In genomic region chr4:6695660-6696581, GRCh38 we compare ENCODE assay signal across 8 cellular contexts. TPM values are rescaled to one million over a fixed set of nuclear protein-coding genes. Genes with fewer than 3 reads are reported as not detected.
DNase-seq lines count a peak whose midpoint lies in the region; ATAC-seq and TF ChIP-seq lines count a peak whose summit lies in the region.

No MANE protein-coding gene starts in this region.

- H3F3A ChIP-seq in PC-3 (ENCODE audit: low read length, unreplicated experiment) = peaks cover 5% of the 10 kb centered on the region

- peak overlapping the region; percentile 96 for H3K27ac ChIP-seq in PC-3 (ENCODE audit: low read length)

- H3K27ac Mint-ChIP-seq in Caco-2 (ENCODE audit: unreplicated experiment) = peak overlapping the region; percentile 92
- peak overlapping the region; percentile 75 for H3K27ac Mint-ChIP-seq in activated naive CD8-positive, alpha-beta T cell treated with anti-CD3 and anti-CD28 coated beads, Interleukin-2, amount 50 U/mL, for 24 hours
- peak overlapping the region; percentile 97 to 98 for H3K27ac Mint-ChIP-seq in natural killer cell

- H3K9me3 ChIP-seq in Caco-2 (no peaks in the 10 kb centered on the region), PC-3 (ENCODE audit: low read length) (no peaks in the 10 kb centered on the region)

- ATAC-seq in PC-3 (peak; percentile 77), natural killer cell (peak; percentile 70 to 80 (median 79))
- ATAC-seq in activated naive CD8-positive, alpha-beta T cell treated with anti-CD3 and anti-CD28 coated beads, Interleukin-2, amount 50 U/mL, for 24 hours = peak; percentile 63

- no peaks in the 10 kb centered on the region for H3K27me3 Mint-ChIP-seq in Caco-2 (ENCODE audit: insufficient read depth, unreplicated experiment)
- H3K27me3 Mint-ChIP-seq in activated naive CD8-positive, alpha-beta T cell treated with anti-CD3 and anti-CD28 coated beads, Interleukin-2, amount 50 U/mL, for 24 hours = no peaks in the 10 kb centered on the region
- no peaks in the 10 kb centered on the region for H3K27me3 Mint-ChIP-seq in natural killer cell (ENCODE audit: low read depth in 2 of 2)

- TF ChIP-seq CTCF in Caco-2 (IDR thresholded peaks at IDR 0.05; ENCODE audit: insufficient read depth in 1 of 2, low read depth in 1 of 2, low read length in 1 of 2, severe bottlenecking in 1 of 2, unreplicated experiment in 1 of 2) = peak in 1 of 2 experiments; percentile 18
- TF ChIP-seq CTCF in PC-3 (conservative IDR thresholded peaks at IDR 0.05; ENCODE audit: low read depth, low read length) = peak; percentile 41
- TF ChIP-seq CTCF in natural killer cell (IDR thresholded peaks at IDR 0.05) = peak; percentile 29

- CTCF ChIA-PET in Caco-2 (lab: Charles Lee) = interaction anchor here (1.4 to 1.6 kb wide), 4 partner anchors 12 to 121 kb away, joined by 4 to 12 read pairs (median 5); partner anchors contain the start of gene MAN2B2
- CTCF ChIA-PET in PC-3 (lab: Charles Lee) = interaction anchor here (0.6 to 1.4 kb wide), 2 partner anchors 14 to 21 kb away, joined by 3 to 8 read pairs; partner anchors contain the start of gene MRFAP1L1

- H3K9ac ChIP-seq in PC-3 (ENCODE audit: low read length) = peak overlapping the region; percentile 82

- no peaks in the 10 kb centered on the region for H3K9me2 ChIP-seq in PC-3 (replicated peaks; ENCODE audit: low read length)

- H3K4me3 ChIP-seq in Caco-2 (ENCODE audit: low read depth, low read length) (no peak overlapping the region), PC-3 (ENCODE audit: low read length) (peak overlapping the region; percentile 62)

- H2AFZ ChIP-seq in PC-3 (ENCODE audit: low read length) = peak overlapping the region; percentile 40; the same call in 1 of the 2 replicates

- H3K79me2 ChIP-seq in PC-3 (ENCODE audit: low read length) = peaks cover 21% of the 10 kb centered on the region

- H3K4me3 Mint-ChIP-seq in Caco-2 (ENCODE audit: unreplicated experiment) (peak overlapping the region; percentile 77), natural killer cell (peak overlapping the region; percentile 79)
- peak overlapping the region; percentile 42 for H3K4me3 Mint-ChIP-seq in activated naive CD8-positive, alpha-beta T cell treated with anti-CD3 and anti-CD28 coated beads, Interleukin-2, amount 50 U/mL, for 24 hours

- DNase-seq in Caco-2 = peak; percentile 92 to 94
- DNase-seq in PC-3 = peak; percentile 92
- DNase-seq in activated naive CD8-positive, alpha-beta T cell treated with anti-CD3 and anti-CD28 coated beads, Interleukin-2, amount 50 U/mL, for 24 hours = no peak
- peak; percentile 36 for DNase-seq in natural killer cell
- no peak for DNase-seq in iPS-NIHi11 (ENCODE audit: low spot score)
- DNase-seq in anterior cingulate cortex (lab: John Stamatoyannopoulos, UW) = no peak
- DNase-seq in NCI-H187 (lab: John Stamatoyannopoulos, UW) = no peak
- DNase-seq in CD1c-positive myeloid dendritic cell (ENCODE audit: extremely low spot score) = no peak

- peaks cover 42% of the 10 kb centered on the region for H3K4me1 Mint-ChIP-seq in Caco-2 (ENCODE audit: low read depth, unreplicated experiment)
- H3K4me1 Mint-ChIP-seq in activated naive CD8-positive, alpha-beta T cell treated with anti-CD3 and anti-CD28 coated beads, Interleukin-2, amount 50 U/mL, for 24 hours = peaks cover 65% of the 10 kb centered on the region
- peaks cover 59 to 70% of the 10 kb centered on the region in 2 donors for H3K4me1 Mint-ChIP-seq in natural killer cell

- intact Hi-C loops in Caco-2 (cut with micrococcal nuclease; ENCODE audit: unreplicated experiment) (loop anchor here (1.0 to 2.0 kb wide), 3 partner anchors 13 to 56 kb away; partner anchors contain the start of genes MRFAP1 and MRFAP1L1), PC-3 (cut with micrococcal nuclease) (loop anchor here (2.0 kb wide), 1 partner anchor 21 kb away; a partner anchor contains a TSS), natural killer cell (cut with micrococcal nuclease) (loop anchor here (1.0 kb wide), 1 partner anchor 22 kb away; a partner anchor contains a TSS)

- H3K27me3 ChIP-seq in Caco-2 (replicated peaks; ENCODE audit: control insufficient read depth, insufficient read depth, low read length) (no peaks in the 10 kb centered on the region), PC-3 (ENCODE audit: low read length) (no peaks in the 10 kb centered on the region)

- H3K36me3 Mint-ChIP-seq in Caco-2 (ENCODE audit: insufficient read depth, unreplicated experiment) (peaks cover 26% of the 10 kb centered on the region), natural killer cell (no peaks in the 10 kb centered on the region)
- peaks cover 7% of the 10 kb centered on the region for H3K36me3 Mint-ChIP-seq in activated naive CD8-positive, alpha-beta T cell treated with anti-CD3 and anti-CD28 coated beads, Interleukin-2, amount 50 U/mL, for 24 hours (ENCODE audit: low read depth)

- no peaks in the 10 kb centered on the region for H4K20me1 ChIP-seq in PC-3 (ENCODE audit: low read length)

- H3K36me3 ChIP-seq in Caco-2 (ENCODE audit: control insufficient read depth, insufficient read depth, low read length) (no peaks in the 10 kb centered on the region), PC-3 (ENCODE audit: low read depth, low read length) (no peaks in the 10 kb centered on the region)

- H3K9me3 Mint-ChIP-seq in Caco-2 (ENCODE audit: unreplicated experiment) = no peaks in the 10 kb centered on the region
- no peaks in the 10 kb centered on the region for H3K9me3 Mint-ChIP-seq in activated naive CD8-positive, alpha-beta T cell treated with anti-CD3 and anti-CD28 coated beads, Interleukin-2, amount 50 U/mL, for 24 hours
- H3K9me3 Mint-ChIP-seq in natural killer cell = no peaks in the 10 kb centered on the region

- BruUV-seq in Caco-2 (replicated peaks; lab: Mats Ljungman, UMichigan) (no TSS peak), PC-3 (replicated peaks; lab: Mats Ljungman, UMichigan) (no TSS peak)

- peaks cover 40% of the 10 kb centered on the region for H3K4me1 ChIP-seq in Caco-2
- H3K4me1 ChIP-seq in PC-3 (ENCODE audit: insufficient read depth, low read length) = peaks cover 47% of the 10 kb centered on the region

- peak overlapping the region; percentile 81 for H3K4me2 ChIP-seq in PC-3 (ENCODE audit: low read length)

- POLR2A ChIA-PET in Caco-2 (lab: Charles Lee) (interaction anchor here (2.1 kb wide), 1 partner anchor 22 kb away, joined by 7 read pairs; a partner anchor contains a TSS), PC-3 (lab: Charles Lee; ENCODE audit: unreplicated experiment) (interaction anchor here (0.5 kb wide), 1 partner anchor 55 kb away, joined by 4 read pairs; the partner anchor contains the start of gene MRFAP1)

RNA-seq across cellular contexts. Expression of gene S100P, which starts 2.2 kb away (rescaled TPM):
- total RNA-seq in Caco-2 (2022) = 70.8 and 96.9 TPM in 2 replicates
- total RNA-seq in PC-3 (2014; rRNA removed) = 51.0 and 59.8 TPM in 2 replicates
- 1 to 10 TPM; 2.4 to 4.3 (median 2.7) TPM for total RNA-seq in natural killer cell

RNA-seq across cellular contexts. Expression of gene MRFAP1L1, which starts 13.7 kb away (rescaled TPM):
- 46.4 and 47.5 TPM in 2 replicates for total RNA-seq in Caco-2 (2022)
- total RNA-seq in PC-3 (2014; rRNA removed) = 50.5 and 57.6 TPM in 2 replicates
- total RNA-seq in natural killer cell = 10 to 100 TPM; 38.4 to 60.9 (median 40.8) TPM

RNA-seq across cellular contexts. Expression of gene BLOC1S4, which starts 20.1 kb away (rescaled TPM):
- total RNA-seq in Caco-2 (2022) = 16.6 and 17.2 TPM in 2 replicates
- 14.0 and 19.9 TPM in 2 replicates for total RNA-seq in PC-3 (2014; rRNA removed)
- total RNA-seq in natural killer cell = 10 to 100 TPM; 18.9 to 20.1 (median 20.0) TPM

RNA-seq across cellular contexts. Expression of gene MRFAP1, which starts 55.4 kb away (rescaled TPM):
- total RNA-seq in Caco-2 (2022) (245 and 254 TPM in 2 replicates), PC-3 (2014; rRNA removed) (122 and 200 TPM in 2 replicates), natural killer cell (100 to 1,000 TPM; 105 to 146 (median 146) TPM)

Comparison
In these comparisons a context has a peak if more than half of its experiments do, and no peak if none do; other contexts are left out.
1. DNase-seq: peak in Caco-2 (2 of 2), PC-3 (single experiment) and natural killer cell (single experiment); none in activated naive CD8-positive, alpha-beta T cell treated with anti-CD3 and anti-CD28 coated beads, Interleukin-2, amount 50 U/mL, for 24 hours (single experiment), iPS-NIHi11 (single experiment), anterior cingulate cortex (0 of 58), NCI-H187 (0 of 2) and CD1c-positive myeloid dendritic cell (single experiment).
2. Peak in every context shown above with its lines, with median percentiles within 50 percentile points of each other: H3K27ac Mint-ChIP-seq, H3K4me3 Mint-ChIP-seq and ATAC-seq.